ENCODE assay signal across 9 cellular contexts in genomic region chr17:67546578-67547527, GRCh38.
DNase-seq lines count a peak whose midpoint lies in the region; ATAC-seq and TF ChIP-seq lines count a peak whose summit lies in the region.
"Had no signal": no experiment of that assay in that cellular context is flagged by ENCODE, and none has a peak within 500 bp of the region (broad histone marks: within the 10 kb centered on the region; RNA-seq: fewer than 3 reads in every experiment).

No MANE protein-coding gene starts in this region.

- H3K9me3 Mint-ChIP-seq in T-helper 2 cell treated with Interferon-gamma antibody and Interleukin-4, amounts not matched to agents 5 μg/mL and 100 μg/mL, for 36 hours = no peaks in the 10 kb centered on the region

- no peaks in the 10 kb centered on the region for H3K9me3 ChIP-seq in OCI-LY7 (ENCODE audit: low read length)
- H3K9me3 ChIP-seq in hepatocyte (ENCODE audit: low read depth) = no peaks in the 10 kb centered on the region
- no peaks in the 10 kb centered on the region for H3K9me3 ChIP-seq in aorta (ENCODE audit: control insufficient read depth, low read length)

- H3K36me3 ChIP-seq in OCI-LY7 (ENCODE audit: insufficient read depth, low read length) = no peaks in the 10 kb centered on the region
- H3K36me3 ChIP-seq in hepatocyte (replicated peaks; ENCODE audit: insufficient read depth, low read depth) = no peaks in the 10 kb centered on the region
- no peaks in the 10 kb centered on the region for H3K36me3 ChIP-seq in aorta (ENCODE audit: control insufficient read depth in 1 of 2, insufficient read depth in 2 of 2, low read length in 1 of 2)

- no TSS peak for BruUV-seq in OCI-LY7 (replicated peaks; lab: Mats Ljungman, UMichigan)

- no peaks in the 10 kb centered on the region for H3K36me3 Mint-ChIP-seq in T-helper 2 cell treated with Interferon-gamma antibody and Interleukin-4, amounts not matched to agents 5 μg/mL and 100 μg/mL, for 36 hours (ENCODE audit: low read depth)

- ATAC-seq in GM18867 (IDR thresholded peaks at IDR 0.05; ENCODE audit: unreplicated experiment) = peak; percentile 83
- ATAC-seq in HG02610 (IDR thresholded peaks at IDR 0.05; ENCODE audit: unreplicated experiment) = peak; percentile 90
- ATAC-seq in aorta (ENCODE audit: low FRiP score) = peak; percentile 33

- H3K27ac Mint-ChIP-seq in T-helper 2 cell treated with Interferon-gamma antibody and Interleukin-4, amounts not matched to agents 5 μg/mL and 100 μg/mL, for 36 hours = no peak overlapping the region

- H3K79me2 ChIP-seq in OCI-LY7 (ENCODE audit: insufficient read depth, low read depth, low read length) = no peaks in the 10 kb centered on the region
- H3K79me2 ChIP-seq in hepatocyte = no peaks in the 10 kb centered on the region

- H4K20me1 ChIP-seq in OCI-LY7 (ENCODE audit: insufficient read depth, low read length) (no peaks in the 10 kb centered on the region), hepatocyte (ENCODE audit: insufficient read depth, poor library complexity, severe bottlenecking) (no peaks in the 10 kb centered on the region)

- intact Hi-C loops in OCI-LY7 (cut with micrococcal nuclease; ENCODE audit: unreplicated experiment) (no loop called here), aorta (cut with DNase I) (no loop called here)

- no peaks in the 10 kb centered on the region for H3K27me3 ChIP-seq in hepatocyte
- no peaks in the 10 kb centered on the region for H3K27me3 ChIP-seq in aorta (ENCODE audit: control insufficient read depth in 1 of 2, insufficient read depth in 2 of 2, low read length in 1 of 2)

- H3K9me2 ChIP-seq in OCI-LY7 (ENCODE audit: insufficient read depth, low read length) = no peaks in the 10 kb centered on the region
- H3K9me2 ChIP-seq in hepatocyte (replicated peaks; ENCODE audit: insufficient read depth) = no peaks in the 10 kb centered on the region

- POLR2A ChIA-PET in OCI-LY7 (lab: Charles Lee) = interaction anchor here (0.7 kb wide), 1 partner anchor 21 kb away, joined by 6 read pairs; no protein-coding TSS in a partner anchor

- H2AFZ ChIP-seq in OCI-LY7 (ENCODE audit: low read length) (no peak overlapping the region), hepatocyte (no peak overlapping the region)

- no peak overlapping the region for H3K4me2 ChIP-seq in OCI-LY7 (ENCODE audit: low read length)
- peak overlapping the region; percentile 7 for H3K4me2 ChIP-seq in hepatocyte

- H3K27ac ChIP-seq in OCI-LY7 (ENCODE audit: low read depth, low read length, poor library complexity, severe bottlenecking) = no peak overlapping the region
- H3K27ac ChIP-seq in hepatocyte = peak overlapping the region; percentile 17
- H3K27ac ChIP-seq in aorta (ENCODE audit: low read depth in 1 of 2, low read length in 2 of 2) = no peak overlapping the region
- H3K27ac ChIP-seq: epithelial cell of prostate had no signal

- H3K27me3 Mint-ChIP-seq in T-helper 2 cell treated with Interferon-gamma antibody and Interleukin-4, amounts not matched to agents 5 μg/mL and 100 μg/mL, for 36 hours (ENCODE audit: low read depth) = no peaks in the 10 kb centered on the region

- no peaks in the 10 kb centered on the region for H3K4me1 Mint-ChIP-seq in T-helper 2 cell treated with Interferon-gamma antibody and Interleukin-4, amounts not matched to agents 5 μg/mL and 100 μg/mL, for 36 hours (ENCODE audit: low read depth)

- WGBS in hepatocyte (ENCODE audit: low lambda C conversion rate, missing lambda C conversion rate) = 61% methylated on average over 11 of the region's 11 CpGs
- 53 to 60% methylated on average over 11 of the region's 11 CpGs for WGBS in aorta, 2 donors

- CTCF ChIA-PET in OCI-LY7 (lab: Charles Lee; ENCODE audit: unreplicated experiment) = no interaction called here

- no peak overlapping the region for H3K4me3 ChIP-seq in OCI-LY7 (ENCODE audit: low read depth, low read length, poor library complexity, severe bottlenecking)
- no peak overlapping the region for H3K4me3 ChIP-seq in hepatocyte
- H3K4me3 ChIP-seq in aorta (ENCODE audit: low read length in 2 of 2) = no peak overlapping the region

- no peak overlapping the region for H3K4me3 Mint-ChIP-seq in T-helper 2 cell treated with Interferon-gamma antibody and Interleukin-4, amounts not matched to agents 5 μg/mL and 100 μg/mL, for 36 hours

- DNase-seq in OCI-LY7 (ENCODE audit: low spot score) = peak; percentile 24
- peak; percentile 51 for DNase-seq in hepatocyte (ENCODE audit: low spot score)
- peak; percentile 61 to 78 for DNase-seq in aorta
- no peak for DNase-seq in T-helper 2 cell treated with Interferon-gamma antibody and Interleukin-4, amounts not matched to agents 5 μg/mL and 100 μg/mL, for 36 hours (ENCODE audit: low spot score)
- no peak for DNase-seq in stimulated activated CD4-positive, alpha-beta T cell treated with anti-CD3 and anti-CD28 coated beads, Interleukin-4, amount 100 ng/mL, for 4 hours
- DNase-seq in DMS114 treated with DMSO at 0.1 percent for 48 hours (lab: John Stamatoyannopoulos, UW; ENCODE audit: unreplicated experiment) = no peak

- TF ChIP-seq CTCF in OCI-LY7 (conservative IDR thresholded peaks at IDR 0.05; ENCODE audit: low read length) (no peak), hepatocyte (IDR thresholded peaks at IDR 0.05; ENCODE audit: poor library complexity) (no peak)

- H3K4me1 ChIP-seq in OCI-LY7 (ENCODE audit: insufficient read depth, low read length, poor library complexity, severe bottlenecking) (peaks cover 7% of the 10 kb centered on the region), hepatocyte (ENCODE audit: insufficient read depth) (peaks cover 5% of the 10 kb centered on the region), aorta (ENCODE audit: control insufficient read depth in 1 of 2, insufficient read depth in 2 of 2, low read length in 2 of 2) (no peaks in the 10 kb centered on the region)

Comparison
In these comparisons a context has a peak if more than half of its experiments do, and no peak if none do; other contexts are left out.
1. ATAC-seq: peak in every context shown above with its lines; median percentile 90 in HG02610; 83 in GM18867; 33 in aorta.
2. DNase-seq: peak in OCI-LY7 (single experiment), hepatocyte (single experiment) and aorta (2 of 2); none in T-helper 2 cell treated with Interferon-gamma antibody and Interleukin-4, amounts not matched to agents 5 μg/mL and 100 μg/mL, for 36 hours (single experiment), stimulated activated CD4-positive, alpha-beta T cell treated with anti-CD3 and anti-CD28 coated beads, Interleukin-4, amount 100 ng/mL, for 4 hours (0 of 2) and DMS114 treated with DMSO at 0.1 percent for 48 hours (single experiment).